10 cellular contexts compared by ENCODE assay signal in genomic region chr9:92963831-92964606, GRCh38. TPM values are rescaled to one million over a fixed set of nuclear protein-coding genes. Genes with fewer than 3 reads are reported as not detected.
DNase-seq lines count a peak whose midpoint lies in the region; ATAC-seq and TF ChIP-seq lines count a peak whose summit lies in the region.
"Had no signal": no experiment of that assay in that cellular context is flagged by ENCODE, and none has a peak within 500 bp of the region (broad histone marks: within the 10 kb centered on the region; RNA-seq: fewer than 3 reads in every experiment).

No MANE protein-coding gene starts in this region.

- WGBS in esophagus squamous epithelium, 2 donors = 61 to 72% methylated on average over 15 of the region's 16 CpGs
- WGBS in GM23248 (ENCODE audit: low coverage in 1 of 2, low lambda C conversion rate in 2 of 2, missing lambda C conversion rate in 2 of 2), 2 experiments = 67 to 71% methylated on average over 16 of the region's 16 CpGs

- H3K9ac ChIP-seq in GM23248 = no peak overlapping the region

- no peaks in the 10 kb centered on the region for H3K9me2 ChIP-seq in GM23248 (ENCODE audit: insufficient read depth)

- intact Hi-C loops in CD14-positive monocyte (cut with micrococcal nuclease) (loop anchor here (10.0 kb wide), 3 partner anchors 131 to 491 kb away; partner anchors contain the start of genes CARD19 (in 1 of the 2), FAM120A (in 1 of the 2) and FAM120AOS (in 1 of the 2)), esophagus squamous epithelium (cut with DNase I) (no loop called here)

- peaks cover 0 to 14% (median 0%) of the 10 kb centered on the region in 3 donors for H3K9me3 ChIP-seq in esophagus squamous epithelium
- H3K9me3 ChIP-seq in GM23248 (ENCODE audit: low read depth) = no peaks in the 10 kb centered on the region

- H4K20me1 ChIP-seq in GM23248 (ENCODE audit: insufficient read depth) = no peaks in the 10 kb centered on the region

- H3K27ac Mint-ChIP-seq in CD14-positive monocyte = peak overlapping the region; percentile 96 to 100 (median 99)
- H3K27ac Mint-ChIP-seq: brain had no signal

- H3F3A ChIP-seq in GM23248 (ENCODE audit: insufficient read depth) = no peaks in the 10 kb centered on the region

- H3K36me3 Mint-ChIP-seq in CD14-positive monocyte = peaks cover 10 to 38% of the 10 kb centered on the region in 2 donors

- H3K9me3 Mint-ChIP-seq in CD14-positive monocyte = peaks cover 9 to 12% (median 11%) of the 10 kb centered on the region in 7 donors

- no peak overlapping the region for H3K4me2 ChIP-seq in GM23248 (ENCODE audit: unreplicated experiment)

- in situ Hi-C loops in GM23248 (cut with MboI) = no loop called here

- H3K4me3 ChIP-seq in esophagus squamous epithelium (peak overlapping the region in 3 of 4 donors; percentile 34 to 60 (median 47)), GM23248 (no peak overlapping the region)

- DNase-seq in CD14-positive monocyte (ENCODE audit: low spot score) (peak; percentile 74), GM20000 (ENCODE audit: low spot score) (peak; percentile 70), esophagus squamous epithelium (lab: John Stamatoyannopoulos, UW) (peak; percentile 24), GM23248 (no peak), NCI-H1436 treated with DMSO at 0.1 percent for 48 hours (lab: John Stamatoyannopoulos, UW) (no peak)
- peak; percentile 47 to 55 for DNase-seq in activated CD4-positive, alpha-beta T cell treated with anti-CD3 and anti-CD28 coated beads, Interleukin-2, amount 50 U/mL, for 24 hours (ENCODE audit: low read depth in 1 of 2, low spot score in 1 of 2)
- DNase-seq in stimulated activated CD4-positive, alpha-beta T cell treated with anti-CD3 and anti-CD28 coated beads, Interleukin-1b, Interleukin-23, amount 100 ng/mL, for 48 hours = peak; percentile 75

- no peaks in the 10 kb centered on the region for H3K79me2 ChIP-seq in GM23248 (ENCODE audit: insufficient read depth)

- H3K27me3 ChIP-seq in esophagus squamous epithelium (peaks cover 0 to 5% (median 0%) of the 10 kb centered on the region in 4 donors), GM23248 (replicated peaks; ENCODE audit: insufficient read depth) (no peaks in the 10 kb centered on the region)

- H3K36me3 ChIP-seq in esophagus squamous epithelium (no peaks in the 10 kb centered on the region), GM23248 (ENCODE audit: low read depth) (no peaks in the 10 kb centered on the region)

- peak overlapping the region; percentile 57 to 85 (median 76) for H3K27ac ChIP-seq in esophagus squamous epithelium
- no peak overlapping the region for H3K27ac ChIP-seq in GM23248

- no peaks in the 10 kb centered on the region for H3K27me3 Mint-ChIP-seq in CD14-positive monocyte (ENCODE audit: low read depth in 3 of 3)
- H3K27me3 Mint-ChIP-seq: brain had no signal

- H3K4me1 Mint-ChIP-seq in CD14-positive monocyte = peaks cover 50% of the 10 kb centered on the region

- H3K4me1 ChIP-seq in esophagus squamous epithelium (no peaks in the 10 kb centered on the region), GM23248 (ENCODE audit: insufficient read depth) (no peaks in the 10 kb centered on the region)

- H2AFZ ChIP-seq in GM23248 = no peak overlapping the region

- peak in 1 of 4 donors; percentile 58 for TF ChIP-seq POLR2A in esophagus squamous epithelium (IDR thresholded peaks at IDR 0.05)

- no peak for TF ChIP-seq CTCF in CD14-positive monocyte (IDR thresholded peaks at IDR 0.05)
- TF ChIP-seq CTCF in GM20000 (IDR thresholded peaks at IDR 0.05; ENCODE audit: extremely low read depth, missing control alignments) = no peak
- no peak for TF ChIP-seq CTCF in esophagus squamous epithelium (IDR thresholded peaks at IDR 0.05)

- peak; percentile 62 for ATAC-seq in HG03575 (IDR thresholded peaks at IDR 0.05; ENCODE audit: extremely low read depth, insufficient number of reproducible peaks, low FRiP score, unreplicated experiment)

- H3K4me3 Mint-ChIP-seq in CD14-positive monocyte = peak overlapping the region; percentile 97 to 100
- H3K4me3 Mint-ChIP-seq: brain had no signal

RNA-seq across cellular contexts. Expression of gene FGD3, which starts 16.7 kb away (rescaled TPM):
- polyA plus RNA-seq in CD14-positive monocyte = 10 to 100 TPM; 32.4 to 56.2 TPM
- 1 to 10 TPM; 2.4 to 6.5 (median 4.9) TPM for total RNA-seq in esophagus squamous epithelium
- total RNA-seq in GM23248 (2014; rRNA removed; shearing (Covaris generic)) = not detected in 2 replicates
- not detected in 2 replicates for polyA plus RNA-seq in GM23248 (2016; fragmentation: Nextera tagmentation; extraction: Ambion mirVana)
- polyA plus RNA-seq: BJ had no signal

Comparison
In these comparisons a context has a peak if more than half of its experiments do, and no peak if none do; other contexts are left out.
1. DNase-seq: peak in CD14-positive monocyte (single experiment), GM20000 (single experiment), activated CD4-positive, alpha-beta T cell treated with anti-CD3 and anti-CD28 coated beads, Interleukin-2, amount 50 U/mL, for 24 hours (2 of 2), esophagus squamous epithelium (single experiment) and stimulated activated CD4-positive, alpha-beta T cell treated with anti-CD3 and anti-CD28 coated beads, Interleukin-1b, Interleukin-23, amount 100 ng/mL, for 48 hours (single experiment); none in GM23248 (single experiment) and NCI-H1436 treated with DMSO at 0.1 percent for 48 hours (single experiment).